Comparison of ENCODE assay signal across 1 cellular context in genomic region chr3:110362756-110363155, GRCh38.
TF ChIP-seq lines count a peak whose summit lies in the region.

No MANE protein-coding gene starts in this region.

TF ChIP-seq in HCT116, 20 proteins besides CTCF, POLR2A, EP300 and RAD21 (continued from another document):
- TF ChIP-seq REST (IDR thresholded peaks at IDR 0.05; ENCODE audit: low read depth) (no peak), MAX (IDR thresholded peaks at IDR 0.05) (no peak), YY1 (IDR thresholded peaks at IDR 0.05; ENCODE audit: extremely low read depth, insufficient replicate concordance, low read depth, low read length) (no peak), EZH2 (IDR thresholded peaks at IDR 0.05) (no peak), JUND (IDR thresholded peaks at IDR 0.05) (no peak), CEBPB (IDR thresholded peaks at IDR 0.05; ENCODE audit: low read depth) (no peak), TCF7L2 (IDR thresholded peaks at IDR 0.05; ENCODE audit: borderline replicate concordance, extremely low read depth, insufficient read depth, insufficient read length) (no peak)
TF ChIP-seq in HCT116: peak in this region for 0.
